In the genomic region with DNA sequence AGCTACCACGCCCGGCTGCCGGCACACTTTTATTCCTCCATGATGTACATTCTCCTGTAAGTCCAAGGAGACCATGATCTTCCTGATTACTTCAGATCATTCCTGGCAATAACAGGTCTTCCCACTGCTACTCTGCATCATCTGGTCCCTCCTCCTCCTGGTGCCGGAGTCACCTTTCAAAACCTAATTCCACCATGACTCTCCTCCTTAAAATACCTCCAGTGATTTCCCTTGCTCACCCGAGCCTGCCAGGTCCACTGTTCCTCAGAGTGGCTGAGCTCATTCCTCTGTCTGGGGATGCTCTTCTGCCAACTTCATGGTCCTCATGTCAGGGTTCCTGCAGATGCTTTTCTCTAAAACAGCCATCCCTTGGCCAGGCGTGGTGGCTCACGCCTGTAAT, we compare ENCODE assay signal across 17 cellular contexts. TPM values are rescaled to one million over a fixed set of nuclear protein-coding genes. Genes with fewer than 3 reads are reported as not detected.
DNase-seq lines count a peak whose midpoint lies in the region; TF ChIP-seq lines count a peak whose summit lies in the region.
"Had no signal": no experiment of that assay in that cellular context is flagged by ENCODE, and none has a peak within 500 bp of the region (broad histone marks: within the 10 kb centered on the region; RNA-seq: fewer than 3 reads in every experiment).

No MANE protein-coding gene starts in this region.

- POLR2A ChIA-PET in GM10248 (lab: Yijun Ruan, JAX) = interaction anchor here (0.6 kb wide), 1 partner anchor 15 kb away, joined by 6 read pairs; no protein-coding TSS in a partner anchor

- CTCF ChIA-PET in GM10248 (lab: Yijun Ruan, JAX) = interaction anchor here (3.1 to 9.4 kb wide), 3 partner anchors 9 to 20 kb away, joined by 12 to 86 read pairs (median 24); a partner anchor contains a TSS

- H3K27me3 Mint-ChIP-seq in activated naive CD8-positive, alpha-beta T cell = no peaks in the 10 kb centered on the region
- H3K27me3 Mint-ChIP-seq in activated naive CD8-positive, alpha-beta T cell treated with anti-CD3 and anti-CD28 coated beads for 36 hours = no peaks in the 10 kb centered on the region
- H3K27me3 Mint-ChIP-seq in activated T-helper 1 cell treated with anti-CD3 and anti-CD28 coated beads, Interleukin-12 subunit alpha, Interleukin-12 subunit beta, Interleukin-2, Interleukin-4 antibody, amounts not matched to agents 30 ng/mL and 10 ng/mL and 1 ng/mL, durations not matched to agents 14 hours and 24 hours and 36 hours (ENCODE audit: insufficient read depth) = no peaks in the 10 kb centered on the region
- H3K27me3 Mint-ChIP-seq in nephron (ENCODE audit: low read depth) = peaks cover 3% of the 10 kb centered on the region

- peak overlapping the region; percentile 34 for H3K27ac Mint-ChIP-seq in activated naive CD8-positive, alpha-beta T cell
- no peak overlapping the region for H3K27ac Mint-ChIP-seq in activated naive CD8-positive, alpha-beta T cell treated with anti-CD3 and anti-CD28 coated beads for 36 hours
- peak overlapping the region; percentile 31 for H3K27ac Mint-ChIP-seq in activated T-helper 1 cell treated with anti-CD3 and anti-CD28 coated beads, Interleukin-12 subunit alpha, Interleukin-12 subunit beta, Interleukin-2, Interleukin-4 antibody, amounts not matched to agents 30 ng/mL and 10 ng/mL and 1 ng/mL, durations not matched to agents 14 hours and 24 hours and 36 hours
- H3K27ac Mint-ChIP-seq in nephron = peak overlapping the region; percentile 58 to 96 (median 92)

- no peaks in the 10 kb centered on the region for H3K9me3 Mint-ChIP-seq in activated naive CD8-positive, alpha-beta T cell (ENCODE audit: low read depth)
- no peaks in the 10 kb centered on the region for H3K9me3 Mint-ChIP-seq in activated naive CD8-positive, alpha-beta T cell treated with anti-CD3 and anti-CD28 coated beads for 36 hours
- H3K9me3 Mint-ChIP-seq in activated T-helper 1 cell treated with anti-CD3 and anti-CD28 coated beads, Interleukin-12 subunit alpha, Interleukin-12 subunit beta, Interleukin-2, Interleukin-4 antibody, amounts not matched to agents 30 ng/mL and 10 ng/mL and 1 ng/mL, durations not matched to agents 14 hours and 24 hours and 36 hours = no peaks in the 10 kb centered on the region
- no peaks in the 10 kb centered on the region for H3K9me3 Mint-ChIP-seq in nephron

- H3K36me3 ChIP-seq in SJCRH30 (no peaks in the 10 kb centered on the region), esophagus squamous epithelium (peaks cover 0 to 9% (median 0%) of the 10 kb centered on the region in 3 donors)

- intact Hi-C loops in activated T-helper 1 cell treated with anti-CD3 and anti-CD28 coated beads, Interleukin-12 subunit alpha, Interleukin-12 subunit beta, Interleukin-2, Interleukin-4 antibody, amounts not matched to agents 30 ng/mL and 10 ng/mL and 1 ng/mL, durations not matched to agents 14 hours and 24 hours and 36 hours (cut with micrococcal nuclease) = no loop called here
- intact Hi-C loops in esophagus squamous epithelium (cut with DNase I) = no loop called here

- H3K27ac ChIP-seq in SJCRH30 (no peak overlapping the region), esophagus squamous epithelium (no peak overlapping the region)

- H3K27me3 ChIP-seq in SJCRH30 (no peaks in the 10 kb centered on the region), esophagus squamous epithelium (no peaks in the 10 kb centered on the region)

- no peak for DNase-seq in activated naive CD8-positive, alpha-beta T cell treated with anti-CD3 and anti-CD28 coated beads for 36 hours
- no peak for DNase-seq in activated T-helper 1 cell treated with anti-CD3 and anti-CD28 coated beads, Interleukin-12 subunit alpha, Interleukin-12 subunit beta, Interleukin-2, Interleukin-4 antibody, amounts not matched to agents 30 ng/mL and 10 ng/mL and 1 ng/mL, durations not matched to agents 14 hours and 24 hours and 36 hours (ENCODE audit: low spot score)
- DNase-seq in SJCRH30 (no peak), GM10248 (ENCODE audit: extremely low spot score) (no peak), esophagus squamous epithelium (lab: John Stamatoyannopoulos, UW) (no peak), middle frontal gyrus (ENCODE audit: extremely low spot score, low spot score) (no peak)
- DNase-seq: COR-L47; H7; KBM-7; NCI-H1436 treated with DMSO at 0.1 percent for 48 hours; NCI-H2081; NCI-H226; NCI-H526 treated with DMSO at 0.1 percent for 48 hours; NK-92 treated with Interleukin-12 subunit alpha and Interleukin-12 subunit beta, amount 100 ng/mL, for 24 hours; OCI-M1 had no signal

- H3K4me1 ChIP-seq in SJCRH30 (peaks cover 35% of the 10 kb centered on the region), esophagus squamous epithelium (peaks cover 32 to 62% (median 33%) of the 10 kb centered on the region in 3 donors)

- no peak for TF ChIP-seq CTCF in nephron (IDR thresholded peaks at IDR 0.05; ENCODE audit: unreplicated experiment in 3 of 3)
- TF ChIP-seq CTCF in GM10248 (IDR thresholded peaks at IDR 0.05; ENCODE audit: control extremely low read depth, extremely low read depth, low read depth, missing control alignments) = no peak
- no peak for TF ChIP-seq CTCF in esophagus squamous epithelium (IDR thresholded peaks at IDR 0.05)

- no peaks in the 10 kb centered on the region for H3K36me3 Mint-ChIP-seq in activated naive CD8-positive, alpha-beta T cell
- no peaks in the 10 kb centered on the region for H3K36me3 Mint-ChIP-seq in activated naive CD8-positive, alpha-beta T cell treated with anti-CD3 and anti-CD28 coated beads for 36 hours
- H3K36me3 Mint-ChIP-seq in activated T-helper 1 cell treated with anti-CD3 and anti-CD28 coated beads, Interleukin-12 subunit alpha, Interleukin-12 subunit beta, Interleukin-2, Interleukin-4 antibody, amounts not matched to agents 30 ng/mL and 10 ng/mL and 1 ng/mL, durations not matched to agents 14 hours and 24 hours and 36 hours (ENCODE audit: low read depth) = peaks cover 5% of the 10 kb centered on the region
- no peaks in the 10 kb centered on the region for H3K36me3 Mint-ChIP-seq in nephron (ENCODE audit: low read depth)

- WGBS in esophagus squamous epithelium, 2 donors = 82 to 88% methylated on average over 5 to 7 of the region's 7 CpGs

- no peak overlapping the region for H3K4me3 ChIP-seq in SJCRH30
- no peak overlapping the region for H3K4me3 ChIP-seq in esophagus squamous epithelium

- no peak for TF ChIP-seq POLR2A in esophagus squamous epithelium (IDR thresholded peaks at IDR 0.05)

- H3K9me3 ChIP-seq in SJCRH30 (replicated peaks) (no peaks in the 10 kb centered on the region), esophagus squamous epithelium (no peaks in the 10 kb centered on the region)

- H3K4me3 Mint-ChIP-seq in activated naive CD8-positive, alpha-beta T cell = peak overlapping the region; percentile 5
- no peak overlapping the region for H3K4me3 Mint-ChIP-seq in activated naive CD8-positive, alpha-beta T cell treated with anti-CD3 and anti-CD28 coated beads for 36 hours
- no peak overlapping the region for H3K4me3 Mint-ChIP-seq in activated T-helper 1 cell treated with anti-CD3 and anti-CD28 coated beads, Interleukin-12 subunit alpha, Interleukin-12 subunit beta, Interleukin-2, Interleukin-4 antibody, amounts not matched to agents 30 ng/mL and 10 ng/mL and 1 ng/mL, durations not matched to agents 14 hours and 24 hours and 36 hours
- H3K4me3 Mint-ChIP-seq in nephron = peak overlapping the region in 2 of 3 experiments; percentile 26 to 80

- H3K4me1 Mint-ChIP-seq in activated naive CD8-positive, alpha-beta T cell (ENCODE audit: low read depth) = peaks cover 53% of the 10 kb centered on the region
- peaks cover 49% of the 10 kb centered on the region for H3K4me1 Mint-ChIP-seq in activated naive CD8-positive, alpha-beta T cell treated with anti-CD3 and anti-CD28 coated beads for 36 hours
- peaks cover 53% of the 10 kb centered on the region for H3K4me1 Mint-ChIP-seq in activated T-helper 1 cell treated with anti-CD3 and anti-CD28 coated beads, Interleukin-12 subunit alpha, Interleukin-12 subunit beta, Interleukin-2, Interleukin-4 antibody, amounts not matched to agents 30 ng/mL and 10 ng/mL and 1 ng/mL, durations not matched to agents 14 hours and 24 hours and 36 hours (ENCODE audit: low read depth)
- peaks cover 42% of the 10 kb centered on the region for H3K4me1 Mint-ChIP-seq in nephron

RNA-seq across cellular contexts. Expression of a gene that starts 3.9 kb away (rescaled TPM):
- total RNA-seq in activated naive CD8-positive, alpha-beta T cell treated with anti-CD3 and anti-CD28 coated beads for 36 hours = 10 to 100 TPM; 35.5 to 36.0 TPM
- total RNA-seq in activated T-helper 1 cell treated with anti-CD3 and anti-CD28 coated beads, Interleukin-12 subunit alpha, Interleukin-12 subunit beta, Interleukin-2, Interleukin-4 antibody, amounts not matched to agents 30 ng/mL and 10 ng/mL and 1 ng/mL, durations not matched to agents 14 hours and 24 hours and 36 hours = 97.9 and 103 TPM in 2 replicates
- 13.2 and 17.2 TPM in 2 replicates for total RNA-seq in SJCRH30 (2014; rRNA removed; shearing (Covaris generic))
- 10 to 100 TPM; 28.1 to 87.5 (median 54.0) TPM for total RNA-seq in esophagus squamous epithelium

RNA-seq across cellular contexts. Expression of a gene that starts 8.3 kb away (rescaled TPM):
- total RNA-seq in activated naive CD8-positive, alpha-beta T cell treated with anti-CD3 and anti-CD28 coated beads for 36 hours = 10 to 100 TPM; 59.1 to 63.3 TPM
- total RNA-seq in activated T-helper 1 cell treated with anti-CD3 and anti-CD28 coated beads, Interleukin-12 subunit alpha, Interleukin-12 subunit beta, Interleukin-2, Interleukin-4 antibody, amounts not matched to agents 30 ng/mL and 10 ng/mL and 1 ng/mL, durations not matched to agents 14 hours and 24 hours and 36 hours = 94.6 and 96.9 TPM in 2 replicates
- total RNA-seq in SJCRH30 (2014; rRNA removed; shearing (Covaris generic)) = 30.6 and 32.6 TPM in 2 replicates
- total RNA-seq in esophagus squamous epithelium = 10 to 100 TPM; 33.2 to 48.0 (median 40.0) TPM

RNA-seq across cellular contexts. Expression of a gene that starts 10.3 kb away (rescaled TPM):
- 10 to 100 TPM; 13.6 to 15.0 TPM for total RNA-seq in activated naive CD8-positive, alpha-beta T cell treated with anti-CD3 and anti-CD28 coated beads for 36 hours
- total RNA-seq in activated T-helper 1 cell treated with anti-CD3 and anti-CD28 coated beads, Interleukin-12 subunit alpha, Interleukin-12 subunit beta, Interleukin-2, Interleukin-4 antibody, amounts not matched to agents 30 ng/mL and 10 ng/mL and 1 ng/mL, durations not matched to agents 14 hours and 24 hours and 36 hours = 50.4 and 50.6 TPM in 2 replicates
- 18.3 and 21.5 TPM in 2 replicates for total RNA-seq in SJCRH30 (2014; rRNA removed; shearing (Covaris generic))
- total RNA-seq in esophagus squamous epithelium = 10 to 100 TPM; 12.0 to 44.1 (median 23.9) TPM

RNA-seq across cellular contexts. Expression of a gene that starts 13.8 kb away (rescaled TPM):
- total RNA-seq in activated naive CD8-positive, alpha-beta T cell treated with anti-CD3 and anti-CD28 coated beads for 36 hours = 10 to 100 TPM; 55.7 to 60.0 TPM
- total RNA-seq in activated T-helper 1 cell treated with anti-CD3 and anti-CD28 coated beads, Interleukin-12 subunit alpha, Interleukin-12 subunit beta, Interleukin-2, Interleukin-4 antibody, amounts not matched to agents 30 ng/mL and 10 ng/mL and 1 ng/mL, durations not matched to agents 14 hours and 24 hours and 36 hours = 168 and 178 TPM in 2 replicates
- total RNA-seq in SJCRH30 (2014; rRNA removed; shearing (Covaris generic)) = 16.8 and 18.5 TPM in 2 replicates
- total RNA-seq in esophagus squamous epithelium = 100 to 1,000 TPM in 1 of 4 donors, 10 to 100 TPM in 3; 46.5 to 101 (median 87.4) TPM

RNA-seq across cellular contexts. Expression of a gene that starts 33.6 kb away (rescaled TPM):
- total RNA-seq in activated naive CD8-positive, alpha-beta T cell treated with anti-CD3 and anti-CD28 coated beads for 36 hours = under 1 TPM; 0.37 to 0.62 TPM
- 1.6 and 2.0 TPM in 2 replicates for total RNA-seq in activated T-helper 1 cell treated with anti-CD3 and anti-CD28 coated beads, Interleukin-12 subunit alpha, Interleukin-12 subunit beta, Interleukin-2, Interleukin-4 antibody, amounts not matched to agents 30 ng/mL and 10 ng/mL and 1 ng/mL, durations not matched to agents 14 hours and 24 hours and 36 hours
- 0.28 TPM in 1 of 2 replicates, not detected in the other for total RNA-seq in SJCRH30 (2014; rRNA removed; shearing (Covaris generic))
- 10 to 100 TPM in 3 of 4 donors, 1 to 10 TPM in 1; 5.5 to 22.5 (median 15.2) TPM for total RNA-seq in esophagus squamous epithelium
- total RNA-seq: H7 had no signal

Comparison
In these comparisons a context has a peak if more than half of its experiments do, and no peak if none do; other contexts are left out.
1. H3K4me3 Mint-ChIP-seq: peak in activated naive CD8-positive, alpha-beta T cell (single experiment) and nephron (2 of 3); none in activated naive CD8-positive, alpha-beta T cell treated with anti-CD3 and anti-CD28 coated beads for 36 hours (single experiment) and activated T-helper 1 cell treated with anti-CD3 and anti-CD28 coated beads, Interleukin-12 subunit alpha, Interleukin-12 subunit beta, Interleukin-2, Interleukin-4 antibody, amounts not matched to agents 30 ng/mL and 10 ng/mL and 1 ng/mL, durations not matched to agents 14 hours and 24 hours and 36 hours (single experiment).